In genomic region chr16:21987498-21987897, GRCh38 we compare ENCODE assay signal across 16 cellular contexts. TPM values are rescaled to one million over a fixed set of nuclear protein-coding genes. Genes with fewer than 3 reads are reported as not detected.
DNase-seq lines count a peak whose midpoint lies in the region; ATAC-seq and TF ChIP-seq lines count a peak whose summit lies in the region.
"Had no signal": no experiment of that assay in that cellular context is flagged by ENCODE, and none has a peak within 500 bp of the region (broad histone marks: within the 10 kb centered on the region; RNA-seq: fewer than 3 reads in every experiment).

No MANE protein-coding gene starts in this region.

- H3K27ac Mint-ChIP-seq in T-helper 17 cell, result peak overlapping the region; percentile 62
- no peak overlapping the region for H3K27ac Mint-ChIP-seq in activated CD4-positive, alpha-beta T cell treated with anti-CD3 and anti-CD28 coated beads, Interleukin-2, amount 10 ng/mL, durations not matched to agents 7 days and 5 days
- H3K27ac Mint-ChIP-seq: CD14-positive monocyte had no signal

- TF ChIP-seq EP300 in transverse colon (IDR thresholded peaks at IDR 0.05; ENCODE audit: low read depth), result no peak

- POLR2A ChIA-PET in activated CD4-positive, alpha-beta T cell treated with anti-CD3 and anti-CD28 coated beads, Interleukin-2, amount 10 ng/mL, durations not matched to agents 7 days and 5 days (lab: Charles Lee), result no interaction called here

- peaks cover 19% of the 10 kb centered on the region for H3K36me3 ChIP-seq in cardiac muscle cell
- H3K36me3 ChIP-seq in right atrium auricular region, result peaks cover 15% of the 10 kb centered on the region
- peaks cover 0 to 33% (median 10%) of the 10 kb centered on the region in 4 donors for H3K36me3 ChIP-seq in transverse colon

- WGBS in transverse colon (ENCODE audit: low coverage in 1 of 2), 2 donors, result 83 to 92% methylated on average over 2 of the region's 2 CpGs

- H3K9me3 Mint-ChIP-seq in activated CD4-positive, alpha-beta T cell treated with anti-CD3 and anti-CD28 coated beads, Interleukin-2, amount 10 ng/mL, durations not matched to agents 7 days and 5 days, result no peaks in the 10 kb centered on the region
- H3K9me3 Mint-ChIP-seq: CD14-positive monocyte had no signal

- DNase-seq in cardiac muscle cell (ENCODE audit: low read depth in 1 of 2, low spot score in 1 of 2), result no peak
- DNase-seq in right atrium auricular region (ENCODE audit: low spot score), result no peak
- no peak for DNase-seq in T-helper 17 cell
- DNase-seq in left cardiac atrium, result no peak
- DNase-seq in transverse colon, result no peak
- DNase-seq in SK-N-DZ (ENCODE audit: low spot score), result no peak
- no peak for DNase-seq in HK-2 (ENCODE audit: unreplicated experiment)
- DNase-seq in activated CD4-positive, alpha-beta T cell treated with anti-CD3 and anti-CD28 coated beads, Interleukin-2, amount 10 ng/mL, durations not matched to agents 7 days and 5 days, result no peak
- DNase-seq: DMS79, MG63, NCI-H1092 treated with DMSO at 0.1 percent for 48 hours, NCI-H1694, NCI-H446 treated with DMSO at 0.1 percent for 48 hours, SJCRH30 had no signal

- no peaks in the 10 kb centered on the region for H3K27me3 Mint-ChIP-seq in T-helper 17 cell
- H3K27me3 Mint-ChIP-seq in activated CD4-positive, alpha-beta T cell treated with anti-CD3 and anti-CD28 coated beads, Interleukin-2, amount 10 ng/mL, durations not matched to agents 7 days and 5 days, result no peaks in the 10 kb centered on the region

- no peak overlapping the region for H3K4me3 Mint-ChIP-seq in T-helper 17 cell
- H3K4me3 Mint-ChIP-seq in activated CD4-positive, alpha-beta T cell treated with anti-CD3 and anti-CD28 coated beads, Interleukin-2, amount 10 ng/mL, durations not matched to agents 7 days and 5 days, result no peak overlapping the region
- H3K4me3 Mint-ChIP-seq: CD14-positive monocyte had no signal

- H3K4me1 Mint-ChIP-seq in T-helper 17 cell, result peaks cover 31% of the 10 kb centered on the region
- H3K4me1 Mint-ChIP-seq in activated CD4-positive, alpha-beta T cell treated with anti-CD3 and anti-CD28 coated beads, Interleukin-2, amount 10 ng/mL, durations not matched to agents 7 days and 5 days, result peaks cover 11% of the 10 kb centered on the region
- H3K4me1 Mint-ChIP-seq: CD14-positive monocyte had no signal

- H3K9me3 ChIP-seq in cardiac muscle cell (ENCODE audit: low read depth), result no peaks in the 10 kb centered on the region
- H3K9me3 ChIP-seq in right atrium auricular region, result no peaks in the 10 kb centered on the region
- H3K9me3 ChIP-seq in T-helper 17 cell (ENCODE audit: control insufficient read depth, low read length, poor library complexity, severe bottlenecking), result no peaks in the 10 kb centered on the region
- no peaks in the 10 kb centered on the region for H3K9me3 ChIP-seq in transverse colon
- H3K9me3 ChIP-seq: MG63, SJCRH30 had no signal

- no peaks in the 10 kb centered on the region for H3K27me3 ChIP-seq in cardiac muscle cell
- H3K27me3 ChIP-seq in right atrium auricular region, result no peaks in the 10 kb centered on the region
- no peaks in the 10 kb centered on the region for H3K27me3 ChIP-seq in transverse colon
- H3K27me3 ChIP-seq: MG63, SJCRH30 had no signal

- peaks cover 4% of the 10 kb centered on the region for H3K36me3 Mint-ChIP-seq in T-helper 17 cell (ENCODE audit: low read depth)
- H3K36me3 Mint-ChIP-seq in activated CD4-positive, alpha-beta T cell treated with anti-CD3 and anti-CD28 coated beads, Interleukin-2, amount 10 ng/mL, durations not matched to agents 7 days and 5 days (ENCODE audit: low read depth), result peaks cover 16% of the 10 kb centered on the region

- H3K4me1 ChIP-seq in cardiac muscle cell (ENCODE audit: low read depth) (peaks cover 10% of the 10 kb centered on the region), right atrium auricular region (peaks cover 0 to 46% of the 10 kb centered on the region in 2 donors), transverse colon (peaks cover 0 to 9% (median 3%) of the 10 kb centered on the region in 4 donors)
- H3K4me1 ChIP-seq: SJCRH30 had no signal

- H3K27ac ChIP-seq in cardiac muscle cell (peak overlapping the region; percentile 43), right atrium auricular region (no peak overlapping the region), transverse colon (no peak overlapping the region)
- H3K27ac ChIP-seq: SJCRH30 had no signal

- CTCF ChIA-PET in activated CD4-positive, alpha-beta T cell treated with anti-CD3 and anti-CD28 coated beads, Interleukin-2, amount 10 ng/mL, durations not matched to agents 7 days and 5 days (lab: Charles Lee), result no interaction called here

- in situ Hi-C loops in transverse colon (cut with MboI; ENCODE audit: low pct_ligation_motif_present in 1 of 4, low pct_unique_long_range_greater_than_20kb in 1 of 4, low sequenced_read_pairs in 3 of 4), result loop anchor here in 2 of 4 donors (25.0 kb wide), 2 partner anchors 175 to 300 kb away; partner anchors contain the start of gene POLR3E (in 1 of the 2)

- no peak overlapping the region for H3K4me3 ChIP-seq in cardiac muscle cell
- no peak overlapping the region for H3K4me3 ChIP-seq in right atrium auricular region
- H3K4me3 ChIP-seq in transverse colon, result no peak overlapping the region
- H3K4me3 ChIP-seq: MG63, SJCRH30 had no signal

- peak; percentile 10 for TF ChIP-seq POLR2A in transverse colon (IDR thresholded peaks at IDR 0.05)

- intact Hi-C loops in left cardiac atrium (cut with DNase I), result no loop called here
- intact Hi-C loops in transverse colon (cut with DNase I; ENCODE audit: low total_unique reads), result no loop called here

- no peak for TF ChIP-seq CTCF in cardiac muscle cell (IDR thresholded peaks at IDR 0.05; ENCODE audit: low read depth, low read length)
- no peak for TF ChIP-seq CTCF in right atrium auricular region (IDR thresholded peaks at IDR 0.05)
- no peak for TF ChIP-seq CTCF in transverse colon (IDR thresholded peaks at IDR 0.05)

- ATAC-seq in T-helper 17 cell, result no peak
- ATAC-seq in left cardiac atrium, result peak; percentile 54 to 63

RNA-seq across cellular contexts. Expression of gene PDZD9, which starts 13.4 kb away (rescaled TPM):
- total RNA-seq in cardiac muscle cell, result not detected in 2 replicates
- polyA plus RNA-seq in cardiac muscle cell, result 0.26 TPM in 1 of 2 replicates, not detected in the other
- total RNA-seq in right atrium auricular region, result not detected
- not detected for total RNA-seq in T-helper 17 cell
- total RNA-seq in left cardiac atrium, result not detected
- not detected for total RNA-seq in transverse colon
- not detected in 2 replicates for polyA plus RNA-seq in SK-N-DZ (2014; cell fraction: cytosol; rRNA removed)
- not detected in 2 replicates for polyA plus RNA-seq in SK-N-DZ (2014; cell fraction: nucleus; rRNA removed)
- total RNA-seq in activated CD4-positive, alpha-beta T cell treated with anti-CD3 and anti-CD28 coated beads, Interleukin-2, amount 10 ng/mL, durations not matched to agents 7 days and 5 days, result not detected
- total RNA-seq: A673, SJCRH30 had no signal

RNA-seq across cellular contexts. Expression of gene MOSMO, which starts 20.4 kb away (rescaled TPM):
- 14.5 and 14.7 TPM in 2 replicates for total RNA-seq in cardiac muscle cell
- 6.3 and 7.0 TPM in 2 replicates for polyA plus RNA-seq in cardiac muscle cell
- total RNA-seq in right atrium auricular region, result 10 to 100 TPM; 10.9 to 12.1 TPM
- 1 to 10 TPM; 6.2 to 8.6 TPM for total RNA-seq in T-helper 17 cell
- 10 to 100 TPM; 10.3 to 12.7 TPM for total RNA-seq in left cardiac atrium
- 10 to 100 TPM in 3 of 4 donors, 1 to 10 TPM in 1; 8.4 to 68.5 (median 17.2) TPM for total RNA-seq in transverse colon
- polyA plus RNA-seq in SK-N-DZ (2014; cell fraction: cytosol; rRNA removed), result 10.2 and 14.6 TPM in 2 replicates
- 27.2 and 29.0 TPM in 2 replicates for polyA plus RNA-seq in SK-N-DZ (2014; cell fraction: nucleus; rRNA removed)
- total RNA-seq in activated CD4-positive, alpha-beta T cell treated with anti-CD3 and anti-CD28 coated beads, Interleukin-2, amount 10 ng/mL, durations not matched to agents 7 days and 5 days, result 10 to 100 TPM; 10.7 to 11.9 TPM

RNA-seq across cellular contexts. Expression of gene UQCRC2, which starts 34.3 kb away (rescaled TPM):
- total RNA-seq in cardiac muscle cell (248 and 286 TPM in 2 replicates), right atrium auricular region (100 to 1,000 TPM; 249 to 489 TPM), T-helper 17 cell (100 to 1,000 TPM; 169 to 201 TPM), left cardiac atrium (100 to 1,000 TPM; 554 to 621 TPM), transverse colon (100 to 1,000 TPM; 112 to 359 (median 321) TPM)
- 338 and 400 TPM in 2 replicates for polyA plus RNA-seq in cardiac muscle cell
- 245 and 290 TPM in 2 replicates for polyA plus RNA-seq in SK-N-DZ (2014; cell fraction: cytosol; rRNA removed)
- 148 and 149 TPM in 2 replicates for polyA plus RNA-seq in SK-N-DZ (2014; cell fraction: nucleus; rRNA removed)
- 100 to 1,000 TPM; 198 to 231 TPM for total RNA-seq in activated CD4-positive, alpha-beta T cell treated with anti-CD3 and anti-CD28 coated beads, Interleukin-2, amount 10 ng/mL, durations not matched to agents 7 days and 5 days
